ENCODE assay signal across 9 cellular contexts in genomic region chr1:221794079-221794670, GRCh38. TPM values are rescaled to one million over a fixed set of nuclear protein-coding genes. Genes with fewer than 3 reads are reported as not detected.
A peak's percentile ranks its signal among the peaks of the same experiment; 100 is the strongest.
DNase-seq lines count a peak whose midpoint lies in the region; ATAC-seq and TF ChIP-seq lines count a peak whose summit lies in the region.
"Had no signal": no experiment of that assay in that cellular context is flagged by ENCODE, and none has a peak within 500 bp of the region (broad histone marks: within the 10 kb centered on the region; RNA-seq: fewer than 3 reads in every experiment).

No MANE protein-coding gene starts in this region.

- peaks cover 2% of the 10 kb centered on the region for H3K27me3 Mint-ChIP-seq in dendritic cell treated with granulocyte-macrophage colony-stimulating factor and Interleukin-4, amounts not matched to agents 40 ng/mL and 50 ng/mL, for 4 days

- H3K27ac Mint-ChIP-seq in dendritic cell treated with granulocyte-macrophage colony-stimulating factor and Interleukin-4, amounts not matched to agents 40 ng/mL and 50 ng/mL, for 4 days, result peak overlapping the region; percentile 20

- peaks cover 13% of the 10 kb centered on the region for H3K4me1 Mint-ChIP-seq in dendritic cell treated with granulocyte-macrophage colony-stimulating factor and Interleukin-4, amounts not matched to agents 40 ng/mL and 50 ng/mL, for 4 days (ENCODE audit: low read depth)

- intact Hi-C loops in dendritic cell treated with granulocyte-macrophage colony-stimulating factor and Interleukin-4, amounts not matched to agents 40 ng/mL and 50 ng/mL, for 4 days (cut with micrococcal nuclease), result no loop called here

- no peak for TF ChIP-seq CTCF in suprapubic skin (IDR thresholded peaks at IDR 0.05)

- H3K9me3 ChIP-seq in suprapubic skin, result no peaks in the 10 kb centered on the region

- no peak overlapping the region for H3K4me3 Mint-ChIP-seq in dendritic cell treated with granulocyte-macrophage colony-stimulating factor and Interleukin-4, amounts not matched to agents 40 ng/mL and 50 ng/mL, for 4 days

- no peak for TF ChIP-seq EP300 in suprapubic skin (IDR thresholded peaks at IDR 0.05)

- peak; percentile 21 for DNase-seq in EL
- DNase-seq in suprapubic skin (ENCODE audit: low spot score in 2 of 2), result no peak
- no peak for DNase-seq in NCI-H2196 treated with DMSO at 0.1 percent for 48 hours (lab: John Stamatoyannopoulos, UW; ENCODE audit: unreplicated experiment)
- DNase-seq in SKM-1 (lab: John Stamatoyannopoulos, UW; ENCODE audit: unreplicated experiment), result no peak
- no peak for DNase-seq in putamen (ENCODE audit: low spot score)

- TF ChIP-seq POLR2A in suprapubic skin (IDR thresholded peaks at IDR 0.05), result no peak

- H3K27me3 ChIP-seq in suprapubic skin, result no peaks in the 10 kb centered on the region
- H3K27me3 ChIP-seq: cardiac muscle cell had no signal

- H3K36me3 Mint-ChIP-seq in dendritic cell treated with granulocyte-macrophage colony-stimulating factor and Interleukin-4, amounts not matched to agents 40 ng/mL and 50 ng/mL, for 4 days (ENCODE audit: low read depth), result no peaks in the 10 kb centered on the region

- H3K36me3 ChIP-seq in suprapubic skin, result no peaks in the 10 kb centered on the region
- H3K36me3 ChIP-seq: cardiac muscle cell had no signal

- H3K4me3 ChIP-seq in suprapubic skin, result no peak overlapping the region
- H3K4me3 ChIP-seq: cardiac muscle cell had no signal

- 73% methylated on average over 2 of the region's 2 CpGs for WGBS in suprapubic skin

- ATAC-seq in GM19455 (IDR thresholded peaks at IDR 0.05; ENCODE audit: unreplicated experiment), result peak; percentile 18
- ATAC-seq in HG03432 (IDR thresholded peaks at IDR 0.05; ENCODE audit: unreplicated experiment), result peak; percentile 74

- H3K27ac ChIP-seq in suprapubic skin, result no peak overlapping the region
- H3K27ac ChIP-seq: cardiac muscle cell had no signal

- H3K9me3 Mint-ChIP-seq in dendritic cell treated with granulocyte-macrophage colony-stimulating factor and Interleukin-4, amounts not matched to agents 40 ng/mL and 50 ng/mL, for 4 days, result peaks cover under 1% of the 10 kb centered on the region

- no peaks in the 10 kb centered on the region for H3K4me1 ChIP-seq in suprapubic skin

RNA-seq across cellular contexts. Expression of gene DUSP10, which starts 52.3 kb away (rescaled TPM):
- 10 to 100 TPM in 3 of 4 donors, 1 to 10 TPM in 1; 9.5 to 18.6 (median 15.3) TPM for total RNA-seq in suprapubic skin
